Comparison of ENCODE assay signal across 1 cellular context in genomic region chr1:162497723-162498441, GRCh38.
TF ChIP-seq lines count a peak whose summit lies in the region.

TSS of gene UHMK1 (plus strand) at chr1:162497818. CDS start at chr1:162498001, 183 bp downstream.

TF ChIP-seq in HepG2, 621 proteins besides CTCF, POLR2A, EP300 and RAD21 (continued from another document and continues in another):
- TF ChIP-seq THAP9 (CRISPR knock-in tag; IDR thresholded peaks at IDR 0.05; ENCODE audit: borderline replicate concordance) = peak; percentile 67; the same call in 1 of the 2 replicates
- peak; percentile 86 for TF ChIP-seq ZNF501 (CRISPR knock-in tag; IDR thresholded peaks at IDR 0.05)
- TF ChIP-seq MLXIP (CRISPR knock-in tag; IDR thresholded peaks at IDR 0.05; ENCODE audit: borderline replicate concordance) = no peak
- no peak; the same call in 1 of the 2 replicates for TF ChIP-seq GFI1 (CRISPR knock-in tag; IDR thresholded peaks at IDR 0.05; ENCODE audit: borderline replicate concordance)
- no peak for TF ChIP-seq ZNF550 (CRISPR knock-in tag; IDR thresholded peaks at IDR 0.05; ENCODE audit: borderline replicate concordance)
- peak; percentile 76; the same call in 1 of the 2 replicates for TF ChIP-seq ZNF605 (CRISPR knock-in tag; IDR thresholded peaks at IDR 0.05)
- TF ChIP-seq TEF (CRISPR knock-in tag; IDR thresholded peaks at IDR 0.05) = no peak
- TF ChIP-seq ZNF557 (CRISPR knock-in tag; IDR thresholded peaks at IDR 0.05) = no peak
- TF ChIP-seq FOXK1 (CRISPR knock-in tag; IDR thresholded peaks at IDR 0.05; ENCODE audit: borderline replicate concordance, low read depth) = peak; percentile 61; the same call in 1 of the 2 replicates
- no peak for TF ChIP-seq ZC3H4 (CRISPR knock-in tag; IDR thresholded peaks at IDR 0.05; ENCODE audit: borderline replicate concordance)
- TF ChIP-seq ZNF839 (CRISPR knock-in tag; IDR thresholded peaks at IDR 0.05; ENCODE audit: borderline replicate concordance) = 0 out of 2 replicates have a peak, but pooled peaks have one; percentile 42
- TF ChIP-seq ASH2L (IDR thresholded peaks at IDR 0.05; ENCODE audit: insufficient read length, low read depth, low read length) = peak; percentile 97
- TF ChIP-seq ZNF609 (CRISPR knock-in tag; IDR thresholded peaks at IDR 0.05; ENCODE audit: borderline replicate concordance) = peak; percentile 45; the same call in 1 of the 2 replicates
- TF ChIP-seq EZH2 (conservative IDR thresholded peaks at IDR 0.05; ENCODE audit: low read depth, low read length) = no peak
- no peak; the same call in 1 of the 2 replicates for TF ChIP-seq THAP7 (CRISPR knock-in tag; IDR thresholded peaks at IDR 0.05)
- peak; percentile 29; the same call in 1 of the 2 replicates for TF ChIP-seq ZNF749 (CRISPR knock-in tag; IDR thresholded peaks at IDR 0.05; ENCODE audit: borderline replicate concordance)
- TF ChIP-seq ZNF780A (CRISPR knock-in tag; IDR thresholded peaks at IDR 0.05) = no peak
- TF ChIP-seq ZBTB34 (CRISPR knock-in tag; IDR thresholded peaks at IDR 0.05) = no peak; the same call in 1 of the 2 replicates
- no peak for TF ChIP-seq GATAD2A (CRISPR knock-in tag; IDR thresholded peaks at IDR 0.05)
- TF ChIP-seq BHLHE40 (IDR thresholded peaks at IDR 0.05; ENCODE audit: low read length) = 0 out of 2 replicates have a peak, but pooled peaks have one; percentile 5
- no peak for TF ChIP-seq FOXP1 (IDR thresholded peaks at IDR 0.05)
- no peak for TF ChIP-seq FOXP1 (CRISPR knock-in tag; IDR thresholded peaks at IDR 0.05)
- TF ChIP-seq ATAD3A (CRISPR knock-in tag; IDR thresholded peaks at IDR 0.05) = no peak
- TF ChIP-seq BRF2 (CRISPR knock-in tag; IDR thresholded peaks at IDR 0.05) = peak; percentile 21; the same call in 1 of the 2 replicates
- no peak for TF ChIP-seq ZNF34 (CRISPR knock-in tag; IDR thresholded peaks at IDR 0.05; ENCODE audit: borderline replicate concordance)
- TF ChIP-seq HNF4A (CRISPR knock-in tag; IDR thresholded peaks at IDR 0.05) = no peak
- no peak for TF ChIP-seq GZF1 (CRISPR knock-in tag; IDR thresholded peaks at IDR 0.05)
- TF ChIP-seq STAT6 (CRISPR knock-in tag; IDR thresholded peaks at IDR 0.05; ENCODE audit: borderline replicate concordance) = no peak; the same call in 1 of the 2 replicates
- no peak; the same call in 1 of the 2 replicates for TF ChIP-seq ZSCAN12 (CRISPR knock-in tag; IDR thresholded peaks at IDR 0.05)
- no peak for TF ChIP-seq ZUFSP (CRISPR knock-in tag; IDR thresholded peaks at IDR 0.05; ENCODE audit: borderline replicate concordance)
- 0 out of 2 replicates have a peak, but pooled peaks have one; percentile 78 for TF ChIP-seq ZNF784 (CRISPR knock-in tag; IDR thresholded peaks at IDR 0.05; ENCODE audit: borderline replicate concordance)
- no peak for TF ChIP-seq MAFG (CRISPR knock-in tag; IDR thresholded peaks at IDR 0.05)
- TF ChIP-seq KLF13 (CRISPR knock-in tag; IDR thresholded peaks at IDR 0.05) = no peak
